Comparison of ENCODE assay signal across 8 cellular contexts in genomic region chr3:184135911-184136260, GRCh38. TPM values are rescaled to one million over a fixed set of nuclear protein-coding genes. Genes with fewer than 3 reads are reported as not detected.
DNase-seq lines count a peak whose midpoint lies in the region; ATAC-seq and TF ChIP-seq lines count a peak whose summit lies in the region.

No MANE protein-coding gene starts in this region.

- H3K27me3 ChIP-seq in GM06990 (replicated peaks; ENCODE audit: control insufficient read depth, insufficient read depth, low read length), result no peaks in the 10 kb centered on the region
- no peaks in the 10 kb centered on the region for H3K27me3 ChIP-seq in Panc1 (ENCODE audit: control insufficient read depth, insufficient read depth, low read length)
- H3K27me3 ChIP-seq in esophagus (ENCODE audit: control insufficient read depth in 1 of 2, insufficient read depth in 2 of 2, low read length in 2 of 2), result no peaks in the 10 kb centered on the region

- DNase-seq in GM06990 (ENCODE audit: extremely low read depth, insufficient read length) (no peak), Panc1 (ENCODE audit: low read depth, low spot score) (no peak), pons (ENCODE audit: low spot score) (peak; percentile 25), NCI-H446 treated with DMSO at 0.1 percent for 48 hours (lab: John Stamatoyannopoulos, UW) (no peak), NCI-H2081 treated with DMSO at 0.1 percent for 48 hours (lab: John Stamatoyannopoulos, UW) (no peak)

- in situ Hi-C loops in Panc1 (cut with HindIII; ENCODE audit: low pct_unique_long_range_greater_than_20kb, low sequenced_read_pairs), result no loop called here

- TF ChIP-seq CTCF in GM06990 (IDR thresholded peaks at IDR 0.05; ENCODE audit: insufficient read depth, low read length, poor library complexity, severe bottlenecking) (no peak), Panc1 (IDR thresholded peaks at IDR 0.05) (no peak)

- H3K4me1 ChIP-seq in Panc1 (ENCODE audit: control insufficient read depth, insufficient read depth, low read length) (peaks cover 12% of the 10 kb centered on the region), esophagus (ENCODE audit: control insufficient read depth in 2 of 2, insufficient read depth in 2 of 2, low read length in 1 of 2) (no peaks in the 10 kb centered on the region)

- POLR2A ChIA-PET in Panc1 (lab: Charles Lee), result interaction anchor here (0.7 kb wide), 1 partner anchor 240 kb away, joined by 4 read pairs; no protein-coding TSS in a partner anchor

- no TSS peak for BruUV-seq in Panc1 (replicated peaks; lab: Mats Ljungman, UMichigan)

- ATAC-seq in Panc1 (no peak), GM19324 (IDR thresholded peaks at IDR 0.05; ENCODE audit: low FRiP score, unreplicated experiment) (no peak), GM18519 (IDR thresholded peaks at IDR 0.05; ENCODE audit: low FRiP score, unreplicated experiment) (no peak)

- CTCF ChIA-PET in Panc1 (lab: Charles Lee), result no interaction called here

- intact Hi-C loops in Panc1 (cut with micrococcal nuclease; ENCODE audit: unreplicated experiment), result loop anchor here (10.0 kb wide), 2 partner anchors 91 to 241 kb away; no protein-coding TSS in a partner anchor

- H3K36me3 ChIP-seq in GM06990 (ENCODE audit: control insufficient read depth, insufficient read depth, low read length), result peaks cover 7% of the 10 kb centered on the region
- H3K36me3 ChIP-seq in Panc1 (ENCODE audit: control insufficient read depth, insufficient read depth, low read length), result peaks cover 10% of the 10 kb centered on the region; the same call in 1 of the 2 replicates
- peaks cover 0 to 9% of the 10 kb centered on the region in 2 donors for H3K36me3 ChIP-seq in esophagus (ENCODE audit: control insufficient read depth in 2 of 2, insufficient read depth in 2 of 2, low read length in 1 of 2)

- H3K27ac ChIP-seq in Panc1 (ENCODE audit: low read length) (peak overlapping the region; percentile 98), esophagus (ENCODE audit: low read depth in 2 of 2, low read length in 1 of 2) (peak overlapping the region; percentile 93 to 95)

- WGBS in esophagus, 2 donors, result 2 to 3% methylated on average over 9 of the region's 9 CpGs

- no peaks in the 10 kb centered on the region for H3K9me3 ChIP-seq in Panc1 (ENCODE audit: control insufficient read depth, insufficient read depth, low read depth, low read length)
- no peaks in the 10 kb centered on the region for H3K9me3 ChIP-seq in esophagus (ENCODE audit: control insufficient read depth in 2 of 2, insufficient read depth in 1 of 2, low read depth in 1 of 2, low read length in 1 of 2)

- peak overlapping the region; percentile 100 for H3K4me3 ChIP-seq in GM06990 (replicated peaks; ENCODE audit: low read depth, low read length)
- peak overlapping the region; percentile 96 to 100 for H3K4me3 ChIP-seq in Panc1 (ENCODE audit: low read depth in 2 of 2, low read length in 2 of 2)
- peak overlapping the region; percentile 74 to 93 for H3K4me3 ChIP-seq in esophagus (ENCODE audit: low read depth in 1 of 2, low read length in 2 of 2)

RNA-seq across cellular contexts. Expression of gene EIF2B5, which starts 0.7 kb away (rescaled TPM):
- total RNA-seq in Panc1 (2021; ENCODE audit: unreplicated experiment), result 60.2 TPM
- 47.6 TPM for polyA plus RNA-seq in Panc1 (2012; ENCODE audit: insufficient read length)
- polyA plus RNA-seq in esophagus, result 10 to 100 TPM; 31.0 to 37.7 TPM

RNA-seq across cellular contexts. Expression of gene DVL3, which starts 19.3 kb away (rescaled TPM):
- 97.2 TPM for total RNA-seq in Panc1 (2021; ENCODE audit: unreplicated experiment)
- 94.3 TPM for polyA plus RNA-seq in Panc1 (2012; ENCODE audit: insufficient read length)
- polyA plus RNA-seq in esophagus, result 10 to 100 TPM; 27.2 to 31.6 TPM

RNA-seq across cellular contexts. Expression of gene AP2M1, which starts 38.8 kb away (rescaled TPM):
- total RNA-seq in Panc1 (2021; ENCODE audit: unreplicated experiment), result 335 TPM
- 391 TPM for polyA plus RNA-seq in Panc1 (2012; ENCODE audit: insufficient read length)
- polyA plus RNA-seq in esophagus, result 100 to 1,000 TPM in 1 of 2 donors, 10 to 100 TPM in 1; 94.2 to 210 TPM

RNA-seq across cellular contexts. Expression of gene HTR3E, which starts 39.0 kb away (rescaled TPM):
- total RNA-seq in Panc1 (2021; ENCODE audit: unreplicated experiment), result not detected
- not detected for polyA plus RNA-seq in Panc1 (2012; ENCODE audit: insufficient read length)
- polyA plus RNA-seq in esophagus, result not detected

RNA-seq across cellular contexts. Expression of gene ABCF3, which starts 50.1 kb away (rescaled TPM):
- 101 TPM for total RNA-seq in Panc1 (2021; ENCODE audit: unreplicated experiment)
- 94.9 TPM for polyA plus RNA-seq in Panc1 (2012; ENCODE audit: insufficient read length)
- polyA plus RNA-seq in esophagus, result 10 to 100 TPM; 42.3 to 42.4 TPM
